18 cellular contexts compared by ENCODE assay signal in genomic region chr6:86030875-86031274, GRCh38.
DNase-seq lines count a peak whose midpoint lies in the region; ATAC-seq and FAIRE-seq lines count a peak whose summit lies in the region.
"Had no signal": no experiment of that assay in that cellular context is flagged by ENCODE, and none has a peak within 500 bp of the region (broad histone marks: within the 10 kb centered on the region; RNA-seq: fewer than 3 reads in every experiment).

No MANE protein-coding gene starts in this region.

- peak; percentile 14 for DNase-seq in Caki2 (ENCODE audit: low read depth)
- no peak for DNase-seq in GM19239 (ENCODE audit: insufficient read length, low spot score)
- peak; percentile 22 for DNase-seq in kidney tubule cell (ENCODE audit: low spot score)
- no peak for DNase-seq in activated CD4-positive, alpha-beta T cell treated with anti-CD3 and anti-CD28 coated beads for 36 hours
- DNase-seq in NCI-H187 treated with DMSO at 0.1 percent for 48 hours (lab: John Stamatoyannopoulos, UW): no peak
- DNase-seq in NCI-H2107 treated with DMSO at 0.1 percent for 48 hours (lab: John Stamatoyannopoulos, UW; ENCODE audit: unreplicated experiment): no peak
- DNase-seq: GOT3, Kasumi-1, NCI-H1105 treated with DMSO at 0.1 percent for 48 hours, NCI-H1694 treated with DMSO at 0.1 percent for 48 hours, NCI-H69, OCI-M1, SIG-M5 had no signal

- H3K36me3 Mint-ChIP-seq in activated CD4-positive, alpha-beta T cell treated with anti-CD3 and anti-CD28 coated beads for 36 hours (ENCODE audit: low read depth): no peaks in the 10 kb centered on the region
- H3K36me3 Mint-ChIP-seq: IgD-negative memory B cell had no signal

- H3K27ac Mint-ChIP-seq in activated CD4-positive, alpha-beta T cell treated with anti-CD3 and anti-CD28 coated beads for 36 hours: no peak overlapping the region
- H3K27ac Mint-ChIP-seq: IgD-negative memory B cell; T-helper 1 cell treated with Interleukin-12 subunit alpha and Interleukin-12 subunit beta and Interleukin-4 antibody, amounts not matched to agents 30 μg/mL and 1 μg/mL, for 36 hours had no signal

- CTCF ChIA-PET in activated CD4-positive, alpha-beta T cell treated with anti-CD3 and anti-CD28 coated beads for 36 hours (lab: Charles Lee): no interaction called here

- intact Hi-C loops in activated CD4-positive, alpha-beta T cell treated with anti-CD3 and anti-CD28 coated beads for 36 hours (cut with DNase I, micrococcal nuclease): no loop called here

- POLR2A ChIA-PET in activated CD4-positive, alpha-beta T cell treated with anti-CD3 and anti-CD28 coated beads for 36 hours (lab: Charles Lee): no interaction called here

- peak; percentile 86 for FAIRE-seq in GM19239 (lab: Jason Lieb, UNC)
- FAIRE-seq: A549 had no signal

- no peak overlapping the region for H3K4me3 Mint-ChIP-seq in activated CD4-positive, alpha-beta T cell treated with anti-CD3 and anti-CD28 coated beads for 36 hours
- H3K4me3 Mint-ChIP-seq: IgD-negative memory B cell; T-helper 1 cell treated with Interleukin-12 subunit alpha and Interleukin-12 subunit beta and Interleukin-4 antibody, amounts not matched to agents 30 μg/mL and 1 μg/mL, for 36 hours had no signal

- no peaks in the 10 kb centered on the region for H3K4me1 Mint-ChIP-seq in activated CD4-positive, alpha-beta T cell treated with anti-CD3 and anti-CD28 coated beads for 36 hours
- H3K4me1 Mint-ChIP-seq: IgD-negative memory B cell had no signal

- H3K9me3 Mint-ChIP-seq in activated CD4-positive, alpha-beta T cell treated with anti-CD3 and anti-CD28 coated beads for 36 hours (ENCODE audit: low read depth): no peaks in the 10 kb centered on the region

- H3K27me3 Mint-ChIP-seq in activated CD4-positive, alpha-beta T cell treated with anti-CD3 and anti-CD28 coated beads for 36 hours: no peaks in the 10 kb centered on the region
- H3K27me3 Mint-ChIP-seq: IgD-negative memory B cell had no signal

- peak; percentile 62 for ATAC-seq in HG02759 (IDR thresholded peaks at IDR 0.05; ENCODE audit: unreplicated experiment)
- no peak for ATAC-seq in GM19324 (IDR thresholded peaks at IDR 0.05; ENCODE audit: low FRiP score, unreplicated experiment)
- no peak for ATAC-seq in activated CD4-positive, alpha-beta T cell treated with anti-CD3 and anti-CD28 coated beads for 36 hours
- ATAC-seq: A549 had no signal

- in situ Hi-C loops in Caki2 (cut with HindIII; ENCODE audit: low pct_unique_long_range_greater_than_20kb, low sequenced_read_pairs): no loop called here

Comparison
In these comparisons a context has a peak if more than half of its experiments do, and no peak if none do; other contexts are left out.
1. DNase-seq: peak in Caki2 (single experiment) and kidney tubule cell (single experiment); none in GM19239 (single experiment), activated CD4-positive, alpha-beta T cell treated with anti-CD3 and anti-CD28 coated beads for 36 hours (single experiment), NCI-H187 treated with DMSO at 0.1 percent for 48 hours (single experiment) and NCI-H2107 treated with DMSO at 0.1 percent for 48 hours (single experiment).